In genomic region chr9:115118471-115119156, GRCh38 we compare ENCODE assay signal across 8 cellular contexts. TPM values are rescaled to one million over a fixed set of nuclear protein-coding genes. Genes with fewer than 3 reads are reported as not detected.
A peak's percentile ranks its signal among the peaks of the same experiment; 100 is the strongest.
DNase-seq lines count a peak whose midpoint lies in the region; ATAC-seq, FAIRE-seq and TF ChIP-seq lines count a peak whose summit lies in the region.

No MANE protein-coding gene starts in this region.

- no peak for TF ChIP-seq CTCF in right lobe of liver (IDR thresholded peaks at IDR 0.05)
- no peak for TF ChIP-seq CTCF in HepG2 (CRISPR knock-in tag; IDR thresholded peaks at IDR 0.05)
- TF ChIP-seq CTCF in osteocyte (IDR thresholded peaks at IDR 0.05), result no peak
- no peak for TF ChIP-seq CTCF in GM13976 (IDR thresholded peaks at IDR 0.05; ENCODE audit: borderline replicate concordance, control extremely low read depth, extremely low read depth, insufficient read depth, missing control alignments)

- DNase-seq in right lobe of liver (peak in 1 of 3 donors; percentile 29), HepG2 (ENCODE audit: low spot score) (no peak), SK-N-DZ (ENCODE audit: low spot score) (peak; percentile 1), foreskin melanocyte (peak; percentile 86), osteocyte (ENCODE audit: extremely low spot score, unreplicated experiment) (peak; percentile 88), GM13976 (ENCODE audit: low spot score) (no peak)
- DNase-seq in stimulated activated CD4-positive, alpha-beta T cell treated with anti-CD3 and anti-CD28 coated beads, Interleukin-2, amount 100 ng/mL, for 48 hours, result no peak

- no peaks in the 10 kb centered on the region for H3K36me3 ChIP-seq in right lobe of liver
- no peaks in the 10 kb centered on the region for H3K36me3 ChIP-seq in HepG2 (replicated peaks in 1 of 2; ENCODE audit: control insufficient read depth in 1 of 2, insufficient read depth in 2 of 2, low read length in 2 of 2)

- H3K9me3 Mint-ChIP-seq in osteocyte (ENCODE audit: unreplicated experiment), result no peaks in the 10 kb centered on the region

- no peak overlapping the region for H3K27ac ChIP-seq in right lobe of liver
- no peak overlapping the region for H3K27ac ChIP-seq in HepG2 (ENCODE audit: extremely low read length, insufficient read depth, low read length)

- in situ Hi-C loops in HepG2 (cut with HindIII; ENCODE audit: extremely low pct_ligation_motif_present, low pct_unique_long_range_greater_than_20kb), result no loop called here
- in situ Hi-C loops in GM13976 (cut with MboI; ENCODE audit: low sequenced_read_pairs, unreplicated experiment), result no loop called here

- BruUV-seq in HepG2 (replicated peaks; lab: Mats Ljungman, UMichigan), result no TSS peak

- H3K4me3 Mint-ChIP-seq in osteocyte (ENCODE audit: unreplicated experiment), result peak overlapping the region; percentile 78

- CTCF ChIA-PET in HepG2 (lab: Yijun Ruan, JAX; ENCODE audit: low intra/inter-chr PET ratio, low total read pairs), result no interaction called here

- H3K36me3 Mint-ChIP-seq in osteocyte (ENCODE audit: unreplicated experiment), result no peaks in the 10 kb centered on the region

- H3K4me2 ChIP-seq in HepG2 (ENCODE audit: low read depth, low read length), result no peak overlapping the region

- peaks cover 0 to 5% of the 10 kb centered on the region in 2 donors for H3K27me3 ChIP-seq in right lobe of liver
- peaks cover 0 to 5% of the 10 kb centered on the region in 2 experiments; a peak in 2 of 5 replicates for H3K27me3 ChIP-seq in HepG2 (ENCODE audit: control insufficient read depth in 1 of 2, insufficient read depth in 2 of 2, low read length in 2 of 2)

- POLR2A ChIA-PET in HepG2 (lab: Yijun Ruan, JAX), result no interaction called here

- no peaks in the 10 kb centered on the region for H4K20me1 ChIP-seq in HepG2 (ENCODE audit: insufficient read depth, low read length)

- H3K4me3 ChIP-seq in right lobe of liver (peak overlapping the region in 1 of 3 donors; percentile 21), HepG2 (replicated peaks in 1 of 3; ENCODE audit: insufficient read depth in 1 of 3, low read depth in 2 of 3, low read length in 3 of 3) (no peak overlapping the region)

- H3K27ac Mint-ChIP-seq in osteocyte (ENCODE audit: unreplicated experiment), result peak overlapping the region; percentile 94

- no peak for TF ChIP-seq RAD21 in HepG2 (CRISPR knock-in tag; IDR thresholded peaks at IDR 0.05)

- TF ChIP-seq EP300 in HepG2 (IDR thresholded peaks at IDR 0.05; ENCODE audit: low read depth in 2 of 2, low read length in 2 of 2), result no peak
- TF ChIP-seq EP300 in HepG2 (CRISPR knock-in tag; IDR thresholded peaks at IDR 0.05; ENCODE audit: borderline replicate concordance), result no peak

- FAIRE-seq in HepG2 (lab: Jason Lieb, UNC), result no peak

- H2AFZ ChIP-seq in HepG2 (ENCODE audit: low read length), result no peak overlapping the region

- H3K27me3 Mint-ChIP-seq in osteocyte (ENCODE audit: unreplicated experiment), result peaks cover 2% of the 10 kb centered on the region

- intact Hi-C loops in right lobe of liver (cut with DNase I) (no loop called here), HepG2 (cut with micrococcal nuclease; ENCODE audit: unreplicated experiment) (no loop called here)

- H3K9ac ChIP-seq in HepG2 (ENCODE audit: insufficient read depth, low read depth, low read length), result no peak overlapping the region

- H3K4me1 ChIP-seq in right lobe of liver (peaks cover 0 to 13% (median 0%) of the 10 kb centered on the region in 4 donors), HepG2 (ENCODE audit: insufficient read depth, low read length) (no peaks in the 10 kb centered on the region)

- TF ChIP-seq POLR2A in right lobe of liver (IDR thresholded peaks at IDR 0.05), result no peak
- no peak for TF ChIP-seq POLR2A in HepG2 (IDR thresholded peaks at IDR 0.05; ENCODE audit: insufficient read depth in 1 of 2, low read depth in 2 of 2, low read length in 2 of 2)

- H3K9me3 ChIP-seq in right lobe of liver, result no peaks in the 10 kb centered on the region
- H3K9me3 ChIP-seq in HepG2 (ENCODE audit: low read length), result no peaks in the 10 kb centered on the region

- 7% methylated on average over 13 of the region's 15 CpGs for WGBS in right lobe of liver (ENCODE audit: insufficient coverage, low coverage, low lambda C conversion rate, missing lambda C conversion rate)
- 16% methylated on average over 8 of the region's 15 CpGs for WGBS in HepG2 (ENCODE audit: low lambda C conversion rate)

- peaks cover 57% of the 10 kb centered on the region for H3K4me1 Mint-ChIP-seq in osteocyte (ENCODE audit: unreplicated experiment)

- ATAC-seq in right lobe of liver, result peak; percentile 59 to 79 (median 70)
- ATAC-seq in HepG2, result no peak
- no peak for ATAC-seq in GM19324 (IDR thresholded peaks at IDR 0.05; ENCODE audit: low FRiP score, unreplicated experiment)

- no peaks in the 10 kb centered on the region for H3K79me2 ChIP-seq in HepG2 (ENCODE audit: insufficient read depth, low read length)

TF ChIP-seq in HepG2, 621 proteins besides CTCF, POLR2A, EP300 and RAD21:
- no peak for TF ChIP-seq BORCS8-MEF2B (CRISPR knock-in tag; IDR thresholded peaks at IDR 0.05)
- no peak for TF ChIP-seq ZBTB7B (CRISPR knock-in tag; IDR thresholded peaks at IDR 0.05)
- TF ChIP-seq CEBPB (IDR thresholded peaks at IDR 0.05; ENCODE audit: borderline replicate concordance, low read depth, low read length), result no peak
- no peak for TF ChIP-seq FOXO1 (CRISPR knock-in tag; IDR thresholded peaks at IDR 0.05)

RNA-seq across cellular contexts. Expression of gene TNC, which starts 0.7 kb away (rescaled TPM):
- 1 to 10 TPM; 1.7 to 9.3 (median 4.0) TPM for total RNA-seq in right lobe of liver
- total RNA-seq in HepG2 (2016; rRNA removed; fragmentation: Illumina TruSeq; extraction: Trizol), result not detected in 2 replicates
- total RNA-seq in HepG2 (2016; cell fraction: cytosol; rRNA removed; fragmentation: Illumina TruSeq; extraction: Trizol; ENCODE audit: low read depth), result not detected in 2 replicates
- not detected in 2 replicates for total RNA-seq in HepG2 (2016; cell fraction: insoluble cytoplasmic fraction; rRNA removed; fragmentation: Illumina TruSeq; extraction: Trizol)
- total RNA-seq in HepG2 (2016; cell fraction: membrane; rRNA removed; fragmentation: Illumina TruSeq; extraction: Trizol), result not detected in 2 replicates
- total RNA-seq in HepG2 (2016; cell fraction: nucleus; rRNA removed; fragmentation: Illumina TruSeq; extraction: Trizol), result not detected in 2 replicates
- not detected in 2 replicates for polyA plus RNA-seq in HepG2 (2011; rRNA removed)
- not detected in 2 replicates for polyA plus RNA-seq in HepG2 (2011; cell fraction: cytosol; rRNA removed)
- polyA plus RNA-seq in HepG2 (2011; cell fraction: nucleus; rRNA removed), result not detected in 2 replicates
- not detected in 2 replicates for polyA plus RNA-seq in HepG2 (2012)
- polyA plus RNA-seq in HepG2 (2016; cell fraction: cytosol; fragmentation: Illumina TruSeq; extraction: Trizol; ENCODE audit: low read depth), result not detected in 2 replicates
- polyA plus RNA-seq in HepG2 (2016; cell fraction: insoluble cytoplasmic fraction; fragmentation: Illumina TruSeq; extraction: Trizol; ENCODE audit: low read depth), result not detected in 2 replicates
- not detected in 2 replicates for polyA plus RNA-seq in HepG2 (2016; cell fraction: membrane; fragmentation: Illumina TruSeq; extraction: Trizol; ENCODE audit: low read depth)
- not detected in 2 replicates for polyA plus RNA-seq in HepG2 (2016; cell fraction: nucleus; fragmentation: Illumina TruSeq; extraction: Trizol; ENCODE audit: insufficient read depth, low read depth)
- 0.09 TPM in 1 of 2 replicates, not detected in the other for polyA minus RNA-seq in HepG2 (2011; rRNA and poly(A)+ RNA removed; ENCODE audit: low replicate concordance)
- polyA minus RNA-seq in HepG2 (2011; cell fraction: cytosol; rRNA and poly(A)+ RNA removed), result not detected in 2 replicates
- polyA minus RNA-seq in HepG2 (2011; cell fraction: nucleus; rRNA and poly(A)+ RNA removed), result not detected in 2 replicates
- not detected in 2 replicates for polyA plus RNA-seq in SK-N-DZ (2014; cell fraction: cytosol; rRNA removed)
- 0.06 and 0.13 TPM in 2 replicates for polyA plus RNA-seq in SK-N-DZ (2014; cell fraction: nucleus; rRNA removed)
- total RNA-seq in osteocyte, result 75.1 and 81.8 TPM in 2 replicates

Comparison
In these comparisons a context has a peak if more than half of its experiments do, and no peak if none do; other contexts are left out.
1. ATAC-seq: peak in right lobe of liver (4 of 4); none in HepG2 (single experiment) and GM19324 (single experiment).
2. DNase-seq: peak in SK-N-DZ (single experiment), foreskin melanocyte (single experiment) and osteocyte (single experiment); none in HepG2 (single experiment), stimulated activated CD4-positive, alpha-beta T cell treated with anti-CD3 and anti-CD28 coated beads, Interleukin-2, amount 100 ng/mL, for 48 hours (0 of 2) and GM13976 (single experiment).